16 cellular contexts compared by ENCODE assay signal in the genomic region with DNA sequence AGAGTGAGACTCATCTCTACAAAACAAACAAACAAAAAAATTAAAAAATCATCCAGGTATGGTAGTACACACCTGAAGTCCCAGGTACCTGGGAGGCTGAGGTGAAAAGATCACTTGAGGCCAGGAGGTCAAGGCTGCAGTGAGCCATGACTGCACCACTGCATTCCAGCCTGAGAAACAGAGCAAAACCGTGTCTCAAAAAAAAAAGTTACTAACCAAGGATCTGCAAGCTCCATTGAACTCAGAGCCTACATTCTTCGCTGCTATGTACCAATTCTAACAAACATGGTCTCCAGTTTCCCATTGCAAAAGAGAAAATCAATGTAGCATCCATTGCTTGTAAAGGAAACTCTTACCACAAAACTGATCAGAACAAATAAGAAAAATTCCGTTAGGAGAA. TPM values are rescaled to one million over a fixed set of nuclear protein-coding genes. Genes with fewer than 3 reads are reported as not detected.
A peak's percentile ranks its signal among the peaks of the same experiment; 100 is the strongest.
DNase-seq lines count a peak whose midpoint lies in the region; ATAC-seq lines count a peak whose summit lies in the region.
"Had no signal": no experiment of that assay in that cellular context is flagged by ENCODE, and none has a peak within 500 bp of the region (broad histone marks: within the 10 kb centered on the region; RNA-seq: fewer than 3 reads in every experiment).

No MANE protein-coding gene starts in this region.

- H3K4me1 Mint-ChIP-seq in CD4-positive, alpha-beta memory T cell: peaks cover 31 to 61% (median 46%) of the 10 kb centered on the region in 4 donors
- H3K4me1 Mint-ChIP-seq in T-helper 17 cell: peaks cover 25% of the 10 kb centered on the region

- H3K27me3 Mint-ChIP-seq in CD4-positive, alpha-beta memory T cell: no peaks in the 10 kb centered on the region
- no peaks in the 10 kb centered on the region for H3K27me3 Mint-ChIP-seq in T-helper 17 cell

- no peak overlapping the region for H3K4me3 ChIP-seq in BLaER1
- no peak overlapping the region for H3K4me3 ChIP-seq in CD4-positive, alpha-beta memory T cell (ENCODE audit: low read length in 2 of 2)

- H3K9me3 ChIP-seq in BLaER1: no peaks in the 10 kb centered on the region
- no peaks in the 10 kb centered on the region for H3K9me3 ChIP-seq in CD4-positive, alpha-beta memory T cell (ENCODE audit: control insufficient read depth in 1 of 2, low read length in 2 of 2)
- H3K9me3 ChIP-seq in T-helper 17 cell (ENCODE audit: control insufficient read depth, low read length, poor library complexity, severe bottlenecking): no peaks in the 10 kb centered on the region

- no peak for ATAC-seq in T-helper 17 cell
- ATAC-seq in GM18909 (IDR thresholded peaks at IDR 0.05; ENCODE audit: poor library complexity, unreplicated experiment): no peak
- ATAC-seq: HCT116, PC-3 had no signal

- H3K9me3 Mint-ChIP-seq in CD4-positive, alpha-beta memory T cell: no peaks in the 10 kb centered on the region

- H3K9ac ChIP-seq in BLaER1: no peak overlapping the region

- H3K27ac Mint-ChIP-seq in CD4-positive, alpha-beta memory T cell: peak overlapping the region in 4 of 7 donors; percentile 31 to 80 (median 53)
- H3K27ac Mint-ChIP-seq in T-helper 17 cell: peak overlapping the region; percentile 81

- H3K27ac ChIP-seq in BLaER1: no peak overlapping the region
- H3K27ac ChIP-seq in CD4-positive, alpha-beta memory T cell (ENCODE audit: low read depth, low read length): no peak overlapping the region

- CTCF ChIA-PET in CD4-positive, alpha-beta memory T cell (lab: Charles Lee; ENCODE audit: partially characterized antibody): interaction anchor here (1.3 to 1.6 kb wide), 3 partner anchors 47 to 310 kb away, joined by 3 to 4 read pairs (median 4); no protein-coding TSS in a partner anchor

- H3K4me3 Mint-ChIP-seq in CD4-positive, alpha-beta memory T cell: peak overlapping the region in 1 of 8 donors; percentile 20
- H3K4me3 Mint-ChIP-seq in T-helper 17 cell: no peak overlapping the region

- intact Hi-C loops in CD4-positive, alpha-beta memory T cell (cut with micrococcal nuclease): loop anchor here (5.0 kb wide), 1 partner anchor 33 kb away; the partner anchor contains the start of gene MTMR12

- H3K36me3 ChIP-seq in BLaER1: peaks cover 25% of the 10 kb centered on the region
- H3K36me3 ChIP-seq in CD4-positive, alpha-beta memory T cell (ENCODE audit: insufficient read depth, low read length): peaks cover 6% of the 10 kb centered on the region

- H3K36me3 Mint-ChIP-seq in CD4-positive, alpha-beta memory T cell: peaks cover 8 to 21% of the 10 kb centered on the region in 2 donors
- H3K36me3 Mint-ChIP-seq in T-helper 17 cell (ENCODE audit: low read depth): peaks cover 2% of the 10 kb centered on the region

- peak overlapping the region; percentile 53; the same call in 1 of the 2 replicates for H3K4me2 ChIP-seq in BLaER1

- H4K20me1 ChIP-seq in BLaER1: peaks cover 14% of the 10 kb centered on the region

- POLR2A ChIA-PET in CD4-positive, alpha-beta memory T cell (lab: Charles Lee; ENCODE audit: partially characterized antibody): no interaction called here

- peaks cover 75% of the 10 kb centered on the region for H3K4me1 ChIP-seq in BLaER1
- peaks cover 40% of the 10 kb centered on the region for H3K4me1 ChIP-seq in CD4-positive, alpha-beta memory T cell (ENCODE audit: insufficient read depth, low read length)

- H3K27me3 ChIP-seq in BLaER1: no peaks in the 10 kb centered on the region
- no peaks in the 10 kb centered on the region for H3K27me3 ChIP-seq in CD4-positive, alpha-beta memory T cell (ENCODE audit: insufficient read depth, low read length)

- no peak for DNase-seq in CD4-positive, alpha-beta memory T cell
- no peak for DNase-seq in T-helper 17 cell
- DNase-seq in kidney glomerular epithelial cell (lab: John Stamatoyannopoulos, UW): peak; percentile 57
- DNase-seq in T1000 (lab: John Stamatoyannopoulos, UW): no peak
- no peak for DNase-seq in NCI-H2171 treated with DMSO at 0.1 percent for 48 hours (lab: John Stamatoyannopoulos, UW)
- no peak for DNase-seq in NCI-H345 (lab: John Stamatoyannopoulos, UW)
- DNase-seq: COR-L47, DMS153, NCI-H1436 treated with DMSO at 0.1 percent for 48 hours, NCI-H2081, NCI-H2227 treated with DMSO at 0.1 percent for 48 hours, NCI-H526 treated with DMSO at 0.1 percent for 48 hours, PC-3 had no signal

RNA-seq across cellular contexts. Expression of gene MTMR12, which starts 33.5 kb away (rescaled TPM):
- 10 to 100 TPM; 26.3 to 26.4 TPM for total RNA-seq in CD4-positive, alpha-beta memory T cell
- polyA plus RNA-seq in CD4-positive, alpha-beta memory T cell: 10 to 100 TPM; 11.6 to 18.0 TPM
- total RNA-seq in T-helper 17 cell: 10 to 100 TPM; 20.6 to 29.4 TPM
